ENCODE assay signal across 9 cellular contexts in genomic region chr11:76798656-76799055, GRCh38. TPM values are rescaled to one million over a fixed set of nuclear protein-coding genes. Genes with fewer than 3 reads are reported as not detected.
DNase-seq lines count a peak whose midpoint lies in the region; ATAC-seq and TF ChIP-seq lines count a peak whose summit lies in the region.
"Had no signal": no experiment of that assay in that cellular context is flagged by ENCODE, and none has a peak within 500 bp of the region (broad histone marks: within the 10 kb centered on the region; RNA-seq: fewer than 3 reads in every experiment).

No MANE protein-coding gene starts in this region.

- H2AK5ac ChIP-seq in trophoblast cell (ENCODE audit: low read length) = no peak overlapping the region

- CTCF ChIA-PET in CD4-positive, alpha-beta memory T cell (lab: Charles Lee; ENCODE audit: partially characterized antibody) = interaction anchor here (0.8 to 9.6 kb wide), 16 partner anchors 10 to 120 kb away, joined by 3 to 166 read pairs (median 4); no protein-coding TSS in a partner anchor
- CTCF ChIA-PET in Panc1 (lab: Charles Lee) = interaction anchor here (0.5 to 3.7 kb wide), 7 partner anchors 17 to 249 kb away, joined by 3 to 43 read pairs (median 6); no protein-coding TSS in a partner anchor

- H3K79me2 ChIP-seq in trophoblast cell (ENCODE audit: control insufficient read depth, insufficient read depth, low read length, poor library complexity) = peaks cover 3% of the 10 kb centered on the region

- peak overlapping the region; percentile 7 to 71 (median 52) for H3K4me3 Mint-ChIP-seq in CD4-positive, alpha-beta memory T cell

- H3K27me3 Mint-ChIP-seq in CD4-positive, alpha-beta memory T cell = peaks cover 0 to 3% of the 10 kb centered on the region in 2 donors

- in situ Hi-C loops in Panc1 (cut with HindIII; ENCODE audit: low pct_unique_long_range_greater_than_20kb, low sequenced_read_pairs) = no loop called here

- DNase-seq in CD4-positive, alpha-beta memory T cell = no peak
- no peak for DNase-seq in Panc1 (ENCODE audit: low read depth, low spot score)
- no peak for DNase-seq in heart left ventricle
- no peak for DNase-seq in trophoblast cell
- no peak for DNase-seq in D341Med (ENCODE audit: low spot score)
- no peak for DNase-seq in NCI-H524 treated with DMSO at 0.1 percent for 48 hours (lab: John Stamatoyannopoulos, UW)
- DNase-seq in stimulated activated CD4-positive, alpha-beta T cell treated with anti-CD3 and anti-CD28 coated beads, Interleukin-4, amount 100 ng/mL, for 4 hours = no peak

- BruUV-seq in Panc1 (replicated peaks; lab: Mats Ljungman, UMichigan) = no TSS peak

- H3K27me3 ChIP-seq in CD4-positive, alpha-beta memory T cell (ENCODE audit: insufficient read depth, low read length) = no peaks in the 10 kb centered on the region
- no peaks in the 10 kb centered on the region for H3K27me3 ChIP-seq in Panc1 (ENCODE audit: control insufficient read depth, insufficient read depth, low read length)
- no peaks in the 10 kb centered on the region for H3K27me3 ChIP-seq in heart left ventricle
- H3K27me3 ChIP-seq in trophoblast cell (ENCODE audit: insufficient read depth, low read length) = no peaks in the 10 kb centered on the region

- no peaks in the 10 kb centered on the region for H3K9me3 Mint-ChIP-seq in CD4-positive, alpha-beta memory T cell

- no peak overlapping the region for H4K12ac ChIP-seq in trophoblast cell (ENCODE audit: low read depth, low read length)

- no peak overlapping the region for H2BK120ac ChIP-seq in trophoblast cell (ENCODE audit: insufficient read depth, low read length, poor library complexity)

- TF ChIP-seq CTCF in Panc1 (IDR thresholded peaks at IDR 0.05) = no peak
- no peak for TF ChIP-seq CTCF in heart left ventricle (IDR thresholded peaks at IDR 0.05)

- peak; percentile 19 for ATAC-seq in Panc1
- ATAC-seq in heart left ventricle = peak in 3 of 4 donors; percentile 2 to 5 (median 5)
- no peak for ATAC-seq in HG02571 (IDR thresholded peaks at IDR 0.05; ENCODE audit: unreplicated experiment)

- no peak overlapping the region for H3K27ac ChIP-seq in CD4-positive, alpha-beta memory T cell (ENCODE audit: low read depth, low read length)
- H3K27ac ChIP-seq in Panc1 (ENCODE audit: low read length) = no peak overlapping the region
- peak overlapping the region in 6 of 12 donors; percentile 0 to 63 (median 26) for H3K27ac ChIP-seq in heart left ventricle
- H3K27ac ChIP-seq in trophoblast cell (ENCODE audit: low read depth, low read length) = no peak overlapping the region
- H3K27ac ChIP-seq: PC-9 had no signal

- H3K9ac ChIP-seq in trophoblast cell (ENCODE audit: low read length) = no peak overlapping the region

- no peak overlapping the region for H3K14ac ChIP-seq in trophoblast cell (ENCODE audit: low read length)

- intact Hi-C loops in CD4-positive, alpha-beta memory T cell (cut with micrococcal nuclease) = loop anchor here (2.0 kb wide), 1 partner anchor 78 kb away; no protein-coding TSS in a partner anchor
- intact Hi-C loops in Panc1 (cut with micrococcal nuclease; ENCODE audit: unreplicated experiment) = loop anchor here (1.0 kb wide), 1 partner anchor 64 kb away; no protein-coding TSS in a partner anchor
- intact Hi-C loops in heart left ventricle (cut with DNase I) = loop anchor here (1.0 to 10.0 kb wide), 4 partner anchors 36 to 286 kb away; no protein-coding TSS in a partner anchor

- H3K4me1 ChIP-seq in CD4-positive, alpha-beta memory T cell (ENCODE audit: insufficient read depth, low read length) = peaks cover 14% of the 10 kb centered on the region
- H3K4me1 ChIP-seq in Panc1 (ENCODE audit: control insufficient read depth, insufficient read depth, low read length) (peaks cover 6% of the 10 kb centered on the region), heart left ventricle (peaks cover 0 to 33% (median 11%) of the 10 kb centered on the region in 12 donors), trophoblast cell (ENCODE audit: control insufficient read depth in 1 of 2, insufficient read depth in 2 of 2, low read length in 2 of 2) (peaks cover 4 to 8% of the 10 kb centered on the region in 2 experiments)

- no peak overlapping the region for H4K91ac ChIP-seq in trophoblast cell (ENCODE audit: low read depth, low read length)

- no peak overlapping the region for H2BK12ac ChIP-seq in trophoblast cell (ENCODE audit: low read length)

- H3K4me3 ChIP-seq in CD4-positive, alpha-beta memory T cell (ENCODE audit: low read length in 2 of 2) = no peak overlapping the region
- H3K4me3 ChIP-seq in Panc1 (ENCODE audit: low read depth in 2 of 2, low read length in 2 of 2) (peak overlapping the region in 1 of 2 experiments; percentile 15; a peak in 2 of 4 replicates), heart left ventricle (peak overlapping the region in 10 of 12 donors; percentile 16 to 47 (median 42)), trophoblast cell (ENCODE audit: low read depth, low read length) (no peak overlapping the region)
- H3K4me3 ChIP-seq: PC-9 had no signal

- H3K4me2 ChIP-seq in trophoblast cell (ENCODE audit: low read length) = peak overlapping the region; percentile 52
- H3K4me2 ChIP-seq: PC-9 had no signal

- no peaks in the 10 kb centered on the region for H3K36me3 ChIP-seq in CD4-positive, alpha-beta memory T cell (ENCODE audit: insufficient read depth, low read length)
- no peaks in the 10 kb centered on the region; the same call in 1 of the 2 replicates for H3K36me3 ChIP-seq in Panc1 (ENCODE audit: control insufficient read depth, insufficient read depth, low read length)
- H3K36me3 ChIP-seq in heart left ventricle = peaks cover 0 to 17% (median 6%) of the 10 kb centered on the region in 9 donors
- H3K36me3 ChIP-seq in trophoblast cell (ENCODE audit: control insufficient read depth in 1 of 2, insufficient read depth in 2 of 2, low read length in 2 of 2) = peaks cover 22 to 29% of the 10 kb centered on the region in 2 experiments

- no peak for TF ChIP-seq POLR2A in heart left ventricle (IDR thresholded peaks at IDR 0.05)

- no peaks in the 10 kb centered on the region for H3K9me3 ChIP-seq in CD4-positive, alpha-beta memory T cell (ENCODE audit: control insufficient read depth in 1 of 2, low read length in 2 of 2)
- H3K9me3 ChIP-seq in Panc1 (ENCODE audit: control insufficient read depth, insufficient read depth, low read depth, low read length) (no peaks in the 10 kb centered on the region), heart left ventricle (no peaks in the 10 kb centered on the region), trophoblast cell (ENCODE audit: insufficient read depth, low read depth, low read length) (no peaks in the 10 kb centered on the region)

- H4K8ac ChIP-seq in trophoblast cell (ENCODE audit: low read depth, low read length) = no peak overlapping the region

- no peak overlapping the region for H2AFZ ChIP-seq in trophoblast cell (ENCODE audit: insufficient read depth, low read length, poor library complexity)
- H2AFZ ChIP-seq: PC-9 had no signal

- no peak overlapping the region for H2BK5ac ChIP-seq in trophoblast cell (ENCODE audit: low read depth, low read length, poor library complexity)

- 65 to 71% (median 70%) methylated on average over 9 of the region's 9 CpGs for WGBS in heart left ventricle, 4 donors
- WGBS in trophoblast cell (ENCODE audit: extremely low coverage, insufficient coverage, insufficient read length) = no CpG with 5 or more reads among the region's 9 CpGs

- no peaks in the 10 kb centered on the region for H3K36me3 Mint-ChIP-seq in CD4-positive, alpha-beta memory T cell

- no peak overlapping the region for H3K18ac ChIP-seq in trophoblast cell (ENCODE audit: low read length)

- peak overlapping the region in 2 of 7 donors; percentile 35 to 64 for H3K27ac Mint-ChIP-seq in CD4-positive, alpha-beta memory T cell

- peaks cover under 1 to 16% (median 8%) of the 10 kb centered on the region in 4 donors for H3K4me1 Mint-ChIP-seq in CD4-positive, alpha-beta memory T cell

- H3K79me1 ChIP-seq in trophoblast cell (ENCODE audit: low read length) = no peaks in the 10 kb centered on the region

- POLR2A ChIA-PET in CD4-positive, alpha-beta memory T cell (lab: Charles Lee; ENCODE audit: partially characterized antibody) = interaction anchor here (1.2 kb wide), 1 partner anchor 77 kb away, joined by 3 read pairs; no protein-coding TSS in a partner anchor
- POLR2A ChIA-PET in Panc1 (lab: Charles Lee) = no interaction called here

- no peak overlapping the region for H3K23ac ChIP-seq in trophoblast cell (ENCODE audit: low read length)

- H3K4ac ChIP-seq in trophoblast cell (ENCODE audit: low read depth, low read length) = no peak overlapping the region

RNA-seq across cellular contexts. Expression of gene TSKU, which starts 15.5 kb away (rescaled TPM):
- total RNA-seq in CD4-positive, alpha-beta memory T cell = not detected
- polyA plus RNA-seq in CD4-positive, alpha-beta memory T cell = under 1 TPM in 1 of 2 donors, not detected in 1; 0.13 TPM
- total RNA-seq in Panc1 (2021; ENCODE audit: unreplicated experiment) (31.4 TPM), heart left ventricle (10 to 100 TPM in 5 of 9 donors, 1 to 10 TPM in 4; 4.5 to 39.8 (median 11.4) TPM)
- 44.7 TPM for polyA plus RNA-seq in Panc1 (2012; ENCODE audit: insufficient read length)
- polyA plus RNA-seq in heart left ventricle = 10 to 100 TPM in 1 of 2 donors, 1 to 10 TPM in 1; 6.7 to 11.2 TPM
- polyA plus RNA-seq in trophoblast cell (2013) = 34.0 and 35.3 TPM in 2 replicates

Comparison
In these comparisons a context has a peak if more than half of its experiments do, and no peak if none do; other contexts are left out.
1. H3K4me3 ChIP-seq: peak in heart left ventricle (10 of 12); none in CD4-positive, alpha-beta memory T cell (0 of 2) and trophoblast cell (single experiment).
2. RNA of gene TSKU, which starts 15.5 kb away (total RNA-seq): 31.4 TPM in Panc1 (single experiment) and 4.5 to 39.8 TPM in heart left ventricle; not detected in CD4-positive, alpha-beta memory T cell; every median in the first group is over 4 times any median in the second.